ENCODE assay signal across 9 cellular contexts in the genomic region with DNA sequence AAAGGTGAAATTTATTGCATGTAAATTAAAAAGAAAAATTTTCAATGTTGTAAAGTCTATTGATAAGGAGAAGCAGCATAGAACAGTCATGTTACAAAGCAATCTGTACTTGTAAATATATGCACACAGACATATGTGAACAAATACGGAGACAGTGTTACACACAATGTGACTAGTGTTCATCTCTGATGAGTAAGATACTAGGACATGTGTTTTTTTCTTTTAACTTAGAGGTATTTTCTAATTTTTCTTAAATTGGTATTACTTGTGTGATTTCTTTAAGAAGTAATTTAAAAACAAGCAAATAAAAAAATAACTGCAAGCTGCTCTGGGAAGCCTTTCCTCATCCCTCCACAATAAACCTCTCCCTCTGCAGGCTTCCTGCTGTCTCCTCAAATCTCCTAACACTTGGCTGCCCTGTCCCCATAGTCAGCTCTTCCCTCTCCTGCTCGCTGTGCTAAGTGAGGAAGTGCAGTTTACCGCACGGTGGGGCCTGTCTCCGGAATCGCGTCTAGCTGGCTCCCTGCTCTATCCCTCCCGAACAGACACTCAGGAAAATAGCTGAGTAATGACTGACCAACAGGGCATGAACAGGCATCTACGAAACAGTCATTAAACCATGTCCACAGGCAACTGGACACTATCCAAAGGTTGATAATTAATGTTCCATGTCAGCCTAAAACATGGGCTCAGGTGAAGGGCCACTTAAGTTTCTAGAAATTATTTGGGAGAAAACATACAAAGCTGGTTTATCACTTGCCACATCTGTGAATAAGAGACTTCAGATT. TPM values are rescaled to one million over a fixed set of nuclear protein-coding genes. Genes with fewer than 3 reads are reported as not detected.
A peak's percentile ranks its signal among the peaks of the same experiment; 100 is the strongest.
DNase-seq lines count a peak whose midpoint lies in the region; ATAC-seq, FAIRE-seq and TF ChIP-seq lines count a peak whose summit lies in the region.
"Had no signal": no experiment of that assay in that cellular context is flagged by ENCODE, and none has a peak within 500 bp of the region (broad histone marks: within the 10 kb centered on the region; RNA-seq: fewer than 3 reads in every experiment).

No MANE protein-coding gene starts in this region.

- intact Hi-C loops in aorta (cut with DNase I) = loop anchor here in 1 of 2 donors (5.0 kb wide), 2 partner anchors 57 to 92 kb away; partner anchors contain the start of gene DYNC1LI2

- H3K27ac ChIP-seq in HEK293 (ENCODE audit: extremely low read depth, low read depth, low read length) (no peak overlapping the region), esophagus (ENCODE audit: low read depth in 2 of 2, low read length in 1 of 2) (peak overlapping the region; percentile 38 to 58), aorta (ENCODE audit: low read depth in 1 of 2, low read length in 2 of 2) (peak overlapping the region in 1 of 2 donors; percentile 45)

- peak; percentile 69 for TF ChIP-seq CTCF in HEK293 (tag by site-specific recombination; IDR thresholded peaks at IDR 0.05)
- no peak for TF ChIP-seq CTCF in D721Med (IDR thresholded peaks at IDR 0.05; ENCODE audit: insufficient read depth, missing control alignments)

- FAIRE-seq in D721Med (lab: Jason Lieb, UNC) = no peak

- H3K36me3 ChIP-seq in HEK293 (ENCODE audit: control insufficient read depth in 2 of 2, insufficient read depth in 1 of 2, low read length in 2 of 2) = no peaks in the 10 kb centered on the region; a peak in 1 of 3 replicates
- H3K36me3 ChIP-seq in esophagus (ENCODE audit: control insufficient read depth in 2 of 2, insufficient read depth in 2 of 2, low read length in 1 of 2) = no peaks in the 10 kb centered on the region
- no peaks in the 10 kb centered on the region for H3K36me3 ChIP-seq in aorta (ENCODE audit: control insufficient read depth in 1 of 2, insufficient read depth in 2 of 2, low read length in 1 of 2)

- no peak overlapping the region for H3K4me3 ChIP-seq in HEK293 (ENCODE audit: low read depth, low read length)
- no peak overlapping the region for H3K4me3 ChIP-seq in esophagus (ENCODE audit: low read depth in 1 of 2, low read length in 2 of 2)
- no peak overlapping the region for H3K4me3 ChIP-seq in aorta (ENCODE audit: low read length in 2 of 2)

- 11 to 15% methylated on average over 9 of the region's 9 CpGs for WGBS in esophagus, 2 donors
- 20 to 21% methylated on average over 9 of the region's 9 CpGs for WGBS in aorta, 2 donors

- H3K4me1 ChIP-seq in HEK293 (ENCODE audit: control insufficient read depth, insufficient read depth, low read length) = peaks cover 18% of the 10 kb centered on the region
- H3K4me1 ChIP-seq in esophagus (ENCODE audit: control insufficient read depth in 2 of 2, insufficient read depth in 2 of 2, low read length in 1 of 2) = peaks cover 0 to 3% of the 10 kb centered on the region in 2 donors
- no peaks in the 10 kb centered on the region for H3K4me1 ChIP-seq in aorta (ENCODE audit: control insufficient read depth in 1 of 2, insufficient read depth in 2 of 2, low read length in 2 of 2)

- POLR2A ChIA-PET in HEK293 (lab: Yijun Ruan, JAX) = interaction anchor here (1.4 to 1.5 kb wide), 2 partner anchors 10 to 35 kb away, joined by 9 to 10 read pairs; no protein-coding TSS in a partner anchor

- H3K27me3 ChIP-seq in esophagus (ENCODE audit: control insufficient read depth in 1 of 2, insufficient read depth in 2 of 2, low read length in 2 of 2) (no peaks in the 10 kb centered on the region), aorta (ENCODE audit: control insufficient read depth in 1 of 2, insufficient read depth in 2 of 2, low read length in 1 of 2) (no peaks in the 10 kb centered on the region)

- DNase-seq in SHP77 (lab: John Stamatoyannopoulos, UW) (peak; percentile 60 to 80), midbrain (lab: John Stamatoyannopoulos, UW) (peak; percentile 72), aorta (peak; percentile 81 to 83), D721Med (ENCODE audit: insufficient read length, low spot score) (no peak), NCI-H748 treated with DMSO at 0.1 percent for 48 hours (lab: John Stamatoyannopoulos, UW) (no peak)
- DNase-seq: activated B cell treated with CpG ODN at 0.5 μM for 24 hours had no signal

- CTCF ChIA-PET in HEK293 (lab: Yijun Ruan, JAX) = interaction anchor here (0.5 to 5.9 kb wide), 17 partner anchors 9 to 344 kb away, joined by 3 to 86 read pairs (median 3); partner anchors contain the start of genes CMTM4 and DYNC1LI2

- H3K9me3 ChIP-seq in HEK293 (ENCODE audit: control insufficient read depth, insufficient read depth, low read depth, low read length) (no peaks in the 10 kb centered on the region), esophagus (ENCODE audit: control insufficient read depth in 2 of 2, insufficient read depth in 1 of 2, low read depth in 1 of 2, low read length in 1 of 2) (no peaks in the 10 kb centered on the region), aorta (ENCODE audit: control insufficient read depth, low read length) (no peaks in the 10 kb centered on the region)

- ATAC-seq in aorta (ENCODE audit: low FRiP score) = peak; percentile 89
- ATAC-seq in GM18909 (IDR thresholded peaks at IDR 0.05; ENCODE audit: poor library complexity, unreplicated experiment) = no peak

TF ChIP-seq in HEK293, 187 proteins besides CTCF, POLR2A, EP300 and RAD21 (continues in another document):
- TF ChIP-seq SCRT2 (tag by site-specific recombination; IDR thresholded peaks at IDR 0.05) (peak; percentile 44), ZNF561 (tag by site-specific recombination; IDR thresholded peaks at IDR 0.05; ENCODE audit: borderline replicate concordance) (peak; percentile 35; the same call in 1 of the 2 replicates), ZNF311 (tag by site-specific recombination; IDR thresholded peaks at IDR 0.05; ENCODE audit: borderline replicate concordance) (no peak), ZNF626 (tag by site-specific recombination; IDR thresholded peaks at IDR 0.05) (no peak), ZBTB49 (tag by site-specific recombination; IDR thresholded peaks at IDR 0.05; ENCODE audit: low read depth) (no peak), ZNF449 (tag by site-specific recombination; IDR thresholded peaks at IDR 0.05) (0 out of 2 replicates have a peak, but pooled peaks have one; percentile 9), ZNF521 (tag by site-specific recombination; IDR thresholded peaks at IDR 0.05) (no peak), PRDM6 (tag by site-specific recombination; IDR thresholded peaks at IDR 0.05) (no peak), ZNF239 (tag by site-specific recombination; IDR thresholded peaks at IDR 0.05) (no peak)
- TF ChIP-seq, protein P1, sequence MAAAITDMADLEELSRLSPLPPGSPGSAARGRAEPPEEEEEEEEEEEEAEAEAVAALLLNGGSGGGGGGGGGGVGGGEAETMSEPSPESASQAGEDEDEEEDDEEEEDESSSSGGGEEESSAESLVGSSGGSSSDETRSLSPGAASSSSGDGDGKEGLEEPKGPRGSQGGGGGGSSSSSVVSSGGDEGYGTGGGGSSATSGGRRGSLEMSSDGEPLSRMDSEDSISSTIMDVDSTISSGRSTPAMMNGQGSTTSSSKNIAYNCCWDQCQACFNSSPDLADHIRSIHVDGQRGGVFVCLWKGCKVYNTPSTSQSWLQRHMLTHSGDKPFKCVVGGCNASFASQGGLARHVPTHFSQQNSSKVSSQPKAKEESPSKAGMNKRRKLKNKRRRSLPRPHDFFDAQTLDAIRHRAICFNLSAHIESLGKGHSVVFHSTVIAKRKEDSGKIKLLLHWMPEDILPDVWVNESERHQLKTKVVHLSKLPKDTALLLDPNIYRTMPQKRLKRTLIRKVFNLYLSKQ (tag by site-specific recombination; IDR thresholded peaks at IDR 0.05; ENCODE audit: borderline replicate concordance) = no peak

RNA-seq across cellular contexts. Expression of gene CMTM4, which starts 35.9 kb away (rescaled TPM):
- polyA plus RNA-seq in esophagus = 1 to 10 TPM; 5.1 to 7.3 TPM
- total RNA-seq in aorta = 10 to 100 TPM; 16.5 to 24.9 TPM
- polyA plus RNA-seq in aorta = 10 to 100 TPM in 1 of 2 donors, 1 to 10 TPM in 1; 8.9 to 10.4 TPM

RNA-seq across cellular contexts. Expression of gene CMTM3, which starts 56.1 kb away (rescaled TPM):
- polyA plus RNA-seq in esophagus (1 to 10 TPM; 3.4 to 4.6 TPM), aorta (10 to 100 TPM; 29.5 to 29.9 TPM)
- 10 to 100 TPM; 24.9 to 49.1 TPM for total RNA-seq in aorta

Comparison
In these comparisons a context has a peak if more than half of its experiments do, and no peak if none do; other contexts are left out.
1. DNase-seq: peak in SHP77 (2 of 2), midbrain (single experiment) and aorta (2 of 2); none in D721Med (single experiment) and NCI-H748 treated with DMSO at 0.1 percent for 48 hours (single experiment).
2. RNA of gene CMTM3, which starts 56.1 kb away (polyA plus RNA-seq): 29.5 to 29.9 TPM in aorta; 3.4 to 4.6 TPM in esophagus; every median in the first group is over 4 times any median in the second.